In the genomic region with DNA sequence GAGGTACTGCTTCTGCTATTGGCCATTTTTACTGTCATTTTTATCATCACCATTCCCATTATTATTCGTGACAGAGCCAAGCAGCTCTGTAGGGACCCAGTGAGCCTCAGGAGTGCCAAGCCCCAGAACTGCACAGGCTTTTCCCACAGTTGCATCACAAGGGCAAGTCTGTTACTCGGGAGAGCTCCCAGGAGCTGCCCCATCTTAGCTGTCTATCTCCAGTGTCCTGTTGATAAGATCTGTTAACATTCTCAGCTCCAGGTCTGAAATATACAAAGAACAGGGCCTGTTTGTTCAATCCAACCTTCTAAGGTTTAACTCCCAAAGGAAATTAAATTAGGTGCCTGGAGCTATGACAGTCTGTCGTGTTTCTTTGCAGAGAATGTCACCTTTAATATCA, we compare ENCODE assay signal across 1 cellular context.
TF ChIP-seq lines count a peak whose summit lies in the region.

No MANE protein-coding gene starts in this region.

TF ChIP-seq in SK-N-SH, 30 proteins besides CTCF, POLR2A, EP300 and RAD21 (continued from another document):
- TF ChIP-seq FOXM1 (IDR thresholded peaks at IDR 0.05; ENCODE audit: low read depth) (no peak), GATA2 (CRISPR knock-in tag; IDR thresholded peaks at IDR 0.05) (peak; percentile 69), NFIC (IDR thresholded peaks at IDR 0.05; ENCODE audit: borderline replicate concordance) (no peak), SIN3A (IDR thresholded peaks at IDR 0.05; ENCODE audit: borderline replicate concordance, low read depth, low read length) (no peak), REST (IDR thresholded peaks at IDR 0.05; ENCODE audit: low read depth, low read length) (no peak), MAX (IDR thresholded peaks at IDR 0.05; ENCODE audit: low read depth) (no peak), POLR2AphosphoS5 (IDR thresholded peaks at IDR 0.05; ENCODE audit: low read depth, low read length) (no peak), USF1 (IDR thresholded peaks at IDR 0.05; ENCODE audit: borderline replicate concordance, low read depth) (no peak), YY1 (IDR thresholded peaks at IDR 0.05; ENCODE audit: low read depth) (no peak), GABPA (IDR thresholded peaks at IDR 0.05; ENCODE audit: low read depth) (no peak), RCOR1 (IDR thresholded peaks at IDR 0.05; ENCODE audit: low read length) (peak; percentile 43; the same call in 1 of the 2 replicates), SMC3 (IDR thresholded peaks at IDR 0.05; ENCODE audit: low read depth, low read length) (no peak), MEF2A (IDR thresholded peaks at IDR 0.05; ENCODE audit: borderline replicate concordance, low read depth) (no peak), FOXJ3 (CRISPR knock-in tag; IDR thresholded peaks at IDR 0.05) (no peak), CHD2 (IDR thresholded peaks at IDR 0.05; ENCODE audit: low read length, partially characterized antibody) (no peak), TEAD4 (IDR thresholded peaks at IDR 0.05; ENCODE audit: borderline replicate concordance, insufficient read depth) (no peak), TAF1 (IDR thresholded peaks at IDR 0.05; ENCODE audit: borderline replicate concordance, low read depth, low read length) (no peak)
- TF ChIP-seq, protein P1, sequence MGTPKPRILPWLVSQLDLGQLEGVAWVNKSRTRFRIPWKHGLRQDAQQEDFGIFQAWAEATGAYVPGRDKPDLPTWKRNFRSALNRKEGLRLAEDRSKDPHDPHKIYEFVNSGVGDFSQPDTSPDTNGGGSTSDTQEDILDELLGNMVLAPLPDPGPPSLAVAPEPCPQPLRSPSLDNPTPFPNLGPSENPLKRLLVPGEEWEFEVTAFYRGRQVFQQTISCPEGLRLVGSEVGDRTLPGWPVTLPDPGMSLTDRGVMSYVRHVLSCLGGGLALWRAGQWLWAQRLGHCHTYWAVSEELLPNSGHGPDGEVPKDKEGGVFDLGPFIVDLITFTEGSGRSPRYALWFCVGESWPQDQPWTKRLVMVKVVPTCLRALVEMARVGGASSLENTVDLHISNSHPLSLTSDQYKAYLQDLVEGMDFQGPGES (IDR thresholded peaks at IDR 0.05; ENCODE audit: low read depth, low read length): no peak
- TF ChIP-seq, protein P2, sequence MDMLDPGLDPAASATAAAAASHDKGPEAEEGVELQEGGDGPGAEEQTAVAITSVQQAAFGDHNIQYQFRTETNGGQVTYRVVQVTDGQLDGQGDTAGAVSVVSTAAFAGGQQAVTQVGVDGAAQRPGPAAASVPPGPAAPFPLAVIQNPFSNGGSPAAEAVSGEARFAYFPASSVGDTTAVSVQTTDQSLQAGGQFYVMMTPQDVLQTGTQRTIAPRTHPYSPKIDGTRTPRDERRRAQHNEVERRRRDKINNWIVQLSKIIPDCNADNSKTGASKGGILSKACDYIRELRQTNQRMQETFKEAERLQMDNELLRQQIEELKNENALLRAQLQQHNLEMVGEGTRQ (IDR thresholded peaks at IDR 0.05; ENCODE audit: borderline replicate concordance, low read depth, low read length): no peak
